Comparison of ENCODE assay signal across 22 cellular contexts in the genomic region with DNA sequence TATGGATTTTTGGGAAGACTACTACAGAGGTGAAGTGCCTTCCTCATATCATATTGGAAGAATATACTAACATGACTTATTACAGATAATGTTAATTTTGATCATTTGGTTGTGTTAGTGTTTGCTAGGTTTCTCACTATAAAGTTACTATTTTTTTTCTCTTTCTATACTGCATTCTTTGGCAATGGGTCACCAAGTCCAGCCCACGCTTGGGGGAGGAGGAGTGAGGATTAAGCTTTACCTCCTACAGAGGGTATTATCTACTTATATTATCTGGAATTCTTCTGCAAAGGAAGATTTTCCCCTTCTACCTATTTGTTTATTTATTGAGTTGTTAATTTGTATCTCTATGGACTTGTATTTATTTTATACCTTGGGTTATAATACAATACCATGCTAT. TPM values are rescaled to one million over a fixed set of nuclear protein-coding genes. Genes with fewer than 3 reads are reported as not detected.
DNase-seq lines count a peak whose midpoint lies in the region; ATAC-seq and TF ChIP-seq lines count a peak whose summit lies in the region.
"Had no signal": no experiment of that assay in that cellular context is flagged by ENCODE, and none has a peak within 500 bp of the region (broad histone marks: within the 10 kb centered on the region; RNA-seq: fewer than 3 reads in every experiment).

No MANE protein-coding gene starts in this region.

- no peak overlapping the region for H3K18ac ChIP-seq in mesendoderm (ENCODE audit: low read length)

- BruUV-seq in Caco-2 (replicated peaks; lab: Mats Ljungman, UMichigan): no TSS peak

- H2AK5ac ChIP-seq in mesendoderm (ENCODE audit: low read length): no peak overlapping the region

- POLR2A ChIA-PET in Caco-2 (lab: Charles Lee): no interaction called here

- intact Hi-C loops in Caco-2 (cut with micrococcal nuclease; ENCODE audit: unreplicated experiment): no loop called here

- DNase-seq in AG20443 (ENCODE audit: low spot score): peak; percentile 55
- DNase-seq in cardiac fibroblast (ENCODE audit: low read depth in 2 of 2): peak; percentile 13 to 41
- peak; percentile 39 for DNase-seq in mesendoderm
- no peak for DNase-seq in Caco-2
- DNase-seq in DMS 273 (lab: John Stamatoyannopoulos, UW; ENCODE audit: unreplicated experiment): no peak
- DNase-seq in Peyer's patch: no peak
- DNase-seq: activated CD8-positive, alpha-beta T cell treated with anti-CD3 and anti-CD28 coated beads, Interleukin-2, amount 10 ng/mL, durations not matched to agents 7 days and 5 days; adrenal gland; BE2C; erythroblast; Kasumi-1; lower lobe of right lung; naive thymus-derived CD8-positive, alpha-beta T cell; NCI-H187 treated with DMSO at 0.1 percent for 48 hours; NCI-H524 treated with DMSO at 0.1 percent for 48 hours; stimulated activated CD8-positive, alpha-beta memory T cell treated with anti-CD3 and anti-CD28 coated beads, Interleukin-4, amount 100 ng/mL, for 48 hours; SW 1271; thyroid gland had no signal

- TF ChIP-seq RAD21 in Ishikawa (IDR thresholded peaks at IDR 0.05; ENCODE audit: low read depth): no peak

- peaks cover 26% of the 10 kb centered on the region for H3K4me1 Mint-ChIP-seq in Caco-2 (ENCODE audit: low read depth, unreplicated experiment)
- H3K4me1 Mint-ChIP-seq: naive thymus-derived CD8-positive, alpha-beta T cell had no signal

- peak overlapping the region; percentile 76 for H4K8ac ChIP-seq in mesendoderm (ENCODE audit: low read depth, low read length)

- H3K4me3 Mint-ChIP-seq in Caco-2 (ENCODE audit: unreplicated experiment): no peak overlapping the region
- H3K4me3 Mint-ChIP-seq: activated CD8-positive, alpha-beta T cell treated with anti-CD3 and anti-CD28 coated beads, Interleukin-2, amount 10 ng/mL, durations not matched to agents 7 days and 5 days; dendritic cell treated with granulocyte-macrophage colony-stimulating factor and Interleukin-4, amounts not matched to agents 40 ng/mL and 50 ng/mL, for 4 days; naive thymus-derived CD8-positive, alpha-beta T cell had no signal

- H3K9me3 ChIP-seq in Caco-2 (no peaks in the 10 kb centered on the region; the same call in 1 of the 2 replicates), Peyer's patch (no peaks in the 10 kb centered on the region)
- H3K9me3 ChIP-seq: adrenal gland, BE2C, HAP-1, lower lobe of right lung, thyroid gland had no signal

- H3K27me3 ChIP-seq in mesendoderm (ENCODE audit: insufficient read depth, low read length, poor library complexity): no peaks in the 10 kb centered on the region
- no peaks in the 10 kb centered on the region for H3K27me3 ChIP-seq in Caco-2 (replicated peaks; ENCODE audit: control insufficient read depth, insufficient read depth, low read length)
- no peaks in the 10 kb centered on the region for H3K27me3 ChIP-seq in Peyer's patch
- H3K27me3 ChIP-seq: adrenal gland, BE2C, thyroid gland had no signal

- H2BK120ac ChIP-seq in mesendoderm (ENCODE audit: low read depth, low read length): no peak overlapping the region

- no peaks in the 10 kb centered on the region for H3K79me1 ChIP-seq in mesendoderm (ENCODE audit: low read length)

- H3K23ac ChIP-seq in mesendoderm (ENCODE audit: low read length): no peak overlapping the region

- no peak for TF ChIP-seq EP300 in Ishikawa (IDR thresholded peaks at IDR 0.05; ENCODE audit: borderline replicate concordance)

- no peak overlapping the region for H4K5ac ChIP-seq in mesendoderm (ENCODE audit: low read length)

- no peak for TF ChIP-seq POLR2A in Peyer's patch (IDR thresholded peaks at IDR 0.05)

- H3K79me2 ChIP-seq in mesendoderm (ENCODE audit: control insufficient read depth, insufficient read depth, low read length): peaks cover 2% of the 10 kb centered on the region

- TF ChIP-seq CTCF in cardiac fibroblast (IDR thresholded peaks at IDR 0.05; ENCODE audit: low read depth, low read length): no peak
- TF ChIP-seq CTCF in Caco-2 (IDR thresholded peaks at IDR 0.05; ENCODE audit: insufficient read depth in 1 of 2, low read depth in 1 of 2, low read length in 1 of 2, severe bottlenecking in 1 of 2, unreplicated experiment in 1 of 2): no peak
- TF ChIP-seq CTCF in Peyer's patch (IDR thresholded peaks at IDR 0.05): no peak

- peaks cover under 1% of the 10 kb centered on the region for H3K9me3 Mint-ChIP-seq in Caco-2 (ENCODE audit: unreplicated experiment)
- H3K9me3 Mint-ChIP-seq: dendritic cell treated with granulocyte-macrophage colony-stimulating factor and Interleukin-4, amounts not matched to agents 40 ng/mL and 50 ng/mL, for 4 days had no signal

- WGBS in mesendoderm (ENCODE audit: extremely low coverage, insufficient coverage, low lambda C conversion rate): no CpG with 5 or more reads among the region's 1 CpG

- no peak overlapping the region for H3K4me2 ChIP-seq in mesendoderm (ENCODE audit: low read length)

- H2BK5ac ChIP-seq in mesendoderm (ENCODE audit: low read length): no peak overlapping the region

- H3K36me3 Mint-ChIP-seq in Caco-2 (ENCODE audit: insufficient read depth, unreplicated experiment): no peaks in the 10 kb centered on the region

- H3K27ac Mint-ChIP-seq in Caco-2 (ENCODE audit: unreplicated experiment): no peak overlapping the region
- H3K27ac Mint-ChIP-seq: activated CD8-positive, alpha-beta T cell treated with anti-CD3 and anti-CD28 coated beads, Interleukin-2, amount 10 ng/mL, durations not matched to agents 7 days and 5 days; dendritic cell treated with granulocyte-macrophage colony-stimulating factor and Interleukin-4, amounts not matched to agents 40 ng/mL and 50 ng/mL, for 4 days; naive thymus-derived CD8-positive, alpha-beta T cell had no signal

- H3K27ac ChIP-seq in mesendoderm (ENCODE audit: low read depth, low read length) (no peak overlapping the region), Peyer's patch (no peak overlapping the region)
- H3K27ac ChIP-seq: adrenal gland, lower lobe of right lung, thyroid gland had no signal

- H2BK15ac ChIP-seq in mesendoderm (replicated peaks; ENCODE audit: low read depth): no peak overlapping the region

- no peak overlapping the region for H3K4ac ChIP-seq in mesendoderm (ENCODE audit: low read depth, low read length)

- CTCF ChIA-PET in Caco-2 (lab: Charles Lee): no interaction called here

- no peaks in the 10 kb centered on the region for H3K27me3 Mint-ChIP-seq in Caco-2 (ENCODE audit: insufficient read depth, unreplicated experiment)

- H3K4me3 ChIP-seq in cardiac fibroblast (replicated peaks in 1 of 2; ENCODE audit: low read depth in 2 of 2, low read length in 2 of 2) (no peak overlapping the region), mesendoderm (ENCODE audit: low read length) (no peak overlapping the region), Caco-2 (ENCODE audit: low read depth, low read length) (no peak overlapping the region), Peyer's patch (no peak overlapping the region)
- H3K4me3 ChIP-seq: adrenal gland, HAP-1, lower lobe of right lung, thyroid gland had no signal

- H3K4me1 ChIP-seq in mesendoderm (ENCODE audit: control insufficient read depth, low read depth, low read length) (no peaks in the 10 kb centered on the region), Caco-2 (peaks cover 7% of the 10 kb centered on the region), Peyer's patch (no peaks in the 10 kb centered on the region)
- H3K4me1 ChIP-seq: adrenal gland, BE2C, HAP-1, lower lobe of right lung, thyroid gland had no signal

- no peak for ATAC-seq in GM19452 (IDR thresholded peaks at IDR 0.05; ENCODE audit: unreplicated experiment)
- ATAC-seq: activated CD8-positive, alpha-beta T cell treated with anti-CD3 and anti-CD28 coated beads, Interleukin-2, amount 10 ng/mL, durations not matched to agents 7 days and 5 days; lower lobe of right lung; naive thymus-derived CD8-positive, alpha-beta T cell had no signal

- H3K56ac ChIP-seq in mesendoderm (ENCODE audit: low read length): no peak overlapping the region

- H3K9ac ChIP-seq in mesendoderm (ENCODE audit: low read length): no peak overlapping the region

- H3K36me3 ChIP-seq in mesendoderm (ENCODE audit: control insufficient read depth, insufficient read depth, low read length): no peaks in the 10 kb centered on the region
- peaks cover 1% of the 10 kb centered on the region; the same call in 1 of the 2 replicates for H3K36me3 ChIP-seq in Caco-2 (ENCODE audit: control insufficient read depth, insufficient read depth, low read length)
- H3K36me3 ChIP-seq in Peyer's patch: no peaks in the 10 kb centered on the region
- H3K36me3 ChIP-seq: adrenal gland, BE2C, HAP-1, lower lobe of right lung, thyroid gland had no signal

TF ChIP-seq in Ishikawa, 13 proteins besides CTCF, POLR2A, EP300 and RAD21:
- no peak for TF ChIP-seq ZBTB7A (IDR thresholded peaks at IDR 0.05; ENCODE audit: low read depth)
- peak; percentile 70; the same call in 1 of the 2 replicates for TF ChIP-seq EGR1 (IDR thresholded peaks at IDR 0.05)
- peak; percentile 39; the same call in 1 of the 2 replicates for TF ChIP-seq TEAD4 (IDR thresholded peaks at IDR 0.05)
- TF ChIP-seq, protein P1, sequence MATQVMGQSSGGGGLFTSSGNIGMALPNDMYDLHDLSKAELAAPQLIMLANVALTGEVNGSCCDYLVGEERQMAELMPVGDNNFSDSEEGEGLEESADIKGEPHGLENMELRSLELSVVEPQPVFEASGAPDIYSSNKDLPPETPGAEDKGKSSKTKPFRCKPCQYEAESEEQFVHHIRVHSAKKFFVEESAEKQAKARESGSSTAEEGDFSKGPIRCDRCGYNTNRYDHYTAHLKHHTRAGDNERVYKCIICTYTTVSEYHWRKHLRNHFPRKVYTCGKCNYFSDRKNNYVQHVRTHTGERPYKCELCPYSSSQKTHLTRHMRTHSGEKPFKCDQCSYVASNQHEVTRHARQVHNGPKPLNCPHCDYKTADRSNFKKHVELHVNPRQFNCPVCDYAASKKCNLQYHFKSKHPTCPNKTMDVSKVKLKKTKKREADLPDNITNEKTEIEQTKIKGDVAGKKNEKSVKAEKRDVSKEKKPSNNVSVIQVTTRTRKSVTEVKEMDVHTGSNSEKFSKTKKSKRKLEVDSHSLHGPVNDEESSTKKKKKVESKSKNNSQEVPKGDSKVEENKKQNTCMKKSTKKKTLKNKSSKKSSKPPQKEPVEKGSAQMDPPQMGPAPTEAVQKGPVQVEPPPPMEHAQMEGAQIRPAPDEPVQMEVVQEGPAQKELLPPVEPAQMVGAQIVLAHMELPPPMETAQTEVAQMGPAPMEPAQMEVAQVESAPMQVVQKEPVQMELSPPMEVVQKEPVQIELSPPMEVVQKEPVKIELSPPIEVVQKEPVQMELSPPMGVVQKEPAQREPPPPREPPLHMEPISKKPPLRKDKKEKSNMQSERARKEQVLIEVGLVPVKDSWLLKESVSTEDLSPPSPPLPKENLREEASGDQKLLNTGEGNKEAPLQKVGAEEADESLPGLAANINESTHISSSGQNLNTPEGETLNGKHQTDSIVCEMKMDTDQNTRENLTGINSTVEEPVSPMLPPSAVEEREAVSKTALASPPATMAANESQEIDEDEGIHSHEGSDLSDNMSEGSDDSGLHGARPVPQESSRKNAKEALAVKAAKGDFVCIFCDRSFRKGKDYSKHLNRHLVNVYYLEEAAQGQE (IDR thresholded peaks at IDR 0.05; ENCODE audit: low read depth): no peak

RNA-seq across cellular contexts. Expression of a gene that starts 31.5 kb away (rescaled TPM):
- polyA plus RNA-seq in mesendoderm (2013, experiment 1 of 2): 1.4 TPM
- 1.5 TPM for polyA plus RNA-seq in mesendoderm (2013, experiment 2 of 2)
- total RNA-seq in Caco-2 (2022): 14.7 and 16.5 TPM in 2 replicates
- 1 to 10 TPM in 1 of 4 donors, under 1 TPM in 1, not detected in 2; 0.28 to 4.1 TPM for total RNA-seq in Peyer's patch

Comparison
In these comparisons a context has a peak if more than half of its experiments do, and no peak if none do; other contexts are left out.
1. DNase-seq: peak in AG20443 (single experiment), cardiac fibroblast (2 of 2) and mesendoderm (single experiment); none in Caco-2 (0 of 2), DMS 273 (single experiment) and Peyer's patch (0 of 3).